ENCODE assay signal across 8 cellular contexts in genomic region chr11:77082838-77083552, GRCh38. TPM values are rescaled to one million over a fixed set of nuclear protein-coding genes. Genes with fewer than 3 reads are reported as not detected.
A peak's percentile ranks its signal among the peaks of the same experiment; 100 is the strongest.
DNase-seq lines count a peak whose midpoint lies in the region; ATAC-seq and TF ChIP-seq lines count a peak whose summit lies in the region.

No MANE protein-coding gene starts in this region.

- no peaks in the 10 kb centered on the region for H3K36me3 Mint-ChIP-seq in CD14-positive monocyte

- H3K27ac Mint-ChIP-seq in CD14-positive monocyte = peak overlapping the region in 6 of 7 donors; percentile 37 to 89 (median 66)

- peaks cover 18% of the 10 kb centered on the region for H3K4me1 Mint-ChIP-seq in CD14-positive monocyte

- ATAC-seq in esophagus mucosa (peak; percentile 17), GM18867 (IDR thresholded peaks at IDR 0.05; ENCODE audit: unreplicated experiment) (no peak)

- intact Hi-C loops in CD14-positive monocyte (cut with micrococcal nuclease) (loop anchor here in 1 of 2 donors (10.0 kb wide), 1 partner anchor 358 kb away; no protein-coding TSS in a partner anchor), posterior vena cava (cut with DNase I) (no loop called here)

- no peak for TF ChIP-seq CTCF in CD14-positive monocyte (IDR thresholded peaks at IDR 0.05)

- H3K27me3 Mint-ChIP-seq in CD14-positive monocyte (ENCODE audit: low read depth in 3 of 3) = peaks cover 0 to 5% (median 1%) of the 10 kb centered on the region in 3 donors

- DNase-seq in CD14-positive monocyte (ENCODE audit: low spot score) (peak; percentile 70), posterior vena cava (ENCODE audit: low spot score) (peak; percentile 91), middle frontal gyrus (ENCODE audit: extremely low spot score, low spot score) (no peak), NCI-H2171 treated with DMSO at 0.1 percent for 48 hours (lab: John Stamatoyannopoulos, UW) (no peak), NCI-H748 (lab: John Stamatoyannopoulos, UW; ENCODE audit: unreplicated experiment) (no peak)
- DNase-seq in activated CD4-positive, alpha-beta T cell treated with anti-CD3 and anti-CD28 coated beads for 4 hours = peak; percentile 29 to 30

- peaks cover 0 to 3% (median 0%) of the 10 kb centered on the region in 7 donors for H3K9me3 Mint-ChIP-seq in CD14-positive monocyte

- H3K4me3 Mint-ChIP-seq in CD14-positive monocyte = peak overlapping the region; percentile 57 to 75

RNA-seq across cellular contexts. Expression of gene CAPN5, which starts 16.2 kb away (rescaled TPM):
- under 1 TPM; 0.28 to 0.62 TPM for polyA plus RNA-seq in CD14-positive monocyte
- total RNA-seq in esophagus mucosa = 30.4 TPM
- total RNA-seq in posterior vena cava = 10 to 100 TPM; 14.4 to 23.4 TPM

RNA-seq across cellular contexts. Expression of gene OMP, which starts 19.6 kb away (rescaled TPM):
- polyA plus RNA-seq in CD14-positive monocyte = not detected
- total RNA-seq in esophagus mucosa = not detected
- total RNA-seq in posterior vena cava = under 1 TPM in 1 of 2 donors, not detected in 1; 0.76 TPM

RNA-seq across cellular contexts. Expression of gene MYO7A, which starts 45.1 kb away (rescaled TPM):
- 1 to 10 TPM; 3.5 to 3.6 TPM for polyA plus RNA-seq in CD14-positive monocyte
- 0.96 TPM for total RNA-seq in esophagus mucosa
- total RNA-seq in posterior vena cava = 10 to 100 TPM; 12.2 to 17.3 TPM

RNA-seq across cellular contexts. Expression of gene B3GNT6, which starts 48.8 kb away (rescaled TPM):
- not detected for polyA plus RNA-seq in CD14-positive monocyte
- total RNA-seq in esophagus mucosa (2.3 TPM), posterior vena cava (not detected)

Comparison
In these comparisons a context has a peak if more than half of its experiments do, and no peak if none do; other contexts are left out.
1. DNase-seq: peak in CD14-positive monocyte (single experiment), activated CD4-positive, alpha-beta T cell treated with anti-CD3 and anti-CD28 coated beads for 4 hours (2 of 2) and posterior vena cava (single experiment); none in middle frontal gyrus (single experiment), NCI-H2171 treated with DMSO at 0.1 percent for 48 hours (single experiment) and NCI-H748 (single experiment).